1 cellular context compared by ENCODE assay signal in genomic region chr20:4967752-4968477, GRCh38.
A peak's percentile ranks its signal among the peaks of the same experiment; 100 is the strongest.
TF ChIP-seq lines count a peak whose summit lies in the region.

No MANE protein-coding gene starts in this region.

TF ChIP-seq in HepG2, 621 proteins besides CTCF, POLR2A, EP300 and RAD21 (continued from another document and continues in another):
- TF ChIP-seq, protein P1, sequence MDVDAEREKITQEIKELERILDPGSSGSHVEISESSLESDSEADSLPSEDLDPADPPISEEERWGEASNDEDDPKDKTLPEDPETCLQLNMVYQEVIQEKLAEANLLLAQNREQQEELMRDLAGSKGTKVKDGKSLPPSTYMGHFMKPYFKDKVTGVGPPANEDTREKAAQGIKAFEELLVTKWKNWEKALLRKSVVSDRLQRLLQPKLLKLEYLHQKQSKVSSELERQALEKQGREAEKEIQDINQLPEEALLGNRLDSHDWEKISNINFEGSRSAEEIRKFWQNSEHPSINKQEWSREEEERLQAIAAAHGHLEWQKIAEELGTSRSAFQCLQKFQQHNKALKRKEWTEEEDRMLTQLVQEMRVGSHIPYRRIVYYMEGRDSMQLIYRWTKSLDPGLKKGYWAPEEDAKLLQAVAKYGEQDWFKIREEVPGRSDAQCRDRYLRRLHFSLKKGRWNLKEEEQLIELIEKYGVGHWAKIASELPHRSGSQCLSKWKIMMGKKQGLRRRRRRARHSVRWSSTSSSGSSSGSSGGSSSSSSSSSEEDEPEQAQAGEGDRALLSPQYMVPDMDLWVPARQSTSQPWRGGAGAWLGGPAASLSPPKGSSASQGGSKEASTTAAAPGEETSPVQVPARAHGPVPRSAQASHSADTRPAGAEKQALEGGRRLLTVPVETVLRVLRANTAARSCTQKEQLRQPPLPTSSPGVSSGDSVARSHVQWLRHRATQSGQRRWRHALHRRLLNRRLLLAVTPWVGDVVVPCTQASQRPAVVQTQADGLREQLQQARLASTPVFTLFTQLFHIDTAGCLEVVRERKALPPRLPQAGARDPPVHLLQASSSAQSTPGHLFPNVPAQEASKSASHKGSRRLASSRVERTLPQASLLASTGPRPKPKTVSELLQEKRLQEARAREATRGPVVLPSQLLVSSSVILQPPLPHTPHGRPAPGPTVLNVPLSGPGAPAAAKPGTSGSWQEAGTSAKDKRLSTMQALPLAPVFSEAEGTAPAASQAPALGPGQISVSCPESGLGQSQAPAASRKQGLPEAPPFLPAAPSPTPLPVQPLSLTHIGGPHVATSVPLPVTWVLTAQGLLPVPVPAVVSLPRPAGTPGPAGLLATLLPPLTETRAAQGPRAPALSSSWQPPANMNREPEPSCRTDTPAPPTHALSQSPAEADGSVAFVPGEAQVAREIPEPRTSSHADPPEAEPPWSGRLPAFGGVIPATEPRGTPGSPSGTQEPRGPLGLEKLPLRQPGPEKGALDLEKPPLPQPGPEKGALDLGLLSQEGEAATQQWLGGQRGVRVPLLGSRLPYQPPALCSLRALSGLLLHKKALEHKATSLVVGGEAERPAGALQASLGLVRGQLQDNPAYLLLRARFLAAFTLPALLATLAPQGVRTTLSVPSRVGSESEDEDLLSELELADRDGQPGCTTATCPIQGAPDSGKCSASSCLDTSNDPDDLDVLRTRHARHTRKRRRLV (CRISPR knock-in tag; IDR thresholded peaks at IDR 0.05) = no peak
- no peak for TF ChIP-seq ZNF224 (CRISPR knock-in tag; IDR thresholded peaks at IDR 0.05)
- TF ChIP-seq ZNF3 (CRISPR knock-in tag; IDR thresholded peaks at IDR 0.05) = no peak
- no peak for TF ChIP-seq MAFF (IDR thresholded peaks at IDR 0.05; ENCODE audit: low read depth, low read length)
- no peak for TF ChIP-seq ZNF598 (CRISPR knock-in tag; IDR thresholded peaks at IDR 0.05; ENCODE audit: borderline replicate concordance)
- no peak for TF ChIP-seq ISL2 (CRISPR knock-in tag; IDR thresholded peaks at IDR 0.05)
- TF ChIP-seq ZBTB3 (CRISPR knock-in tag; IDR thresholded peaks at IDR 0.05; ENCODE audit: borderline replicate concordance, low read depth) = no peak
- peak; percentile 36; the same call in 1 of the 2 replicates for TF ChIP-seq TARDBP (CRISPR knock-in tag; IDR thresholded peaks at IDR 0.05)
- TF ChIP-seq, protein P2, sequence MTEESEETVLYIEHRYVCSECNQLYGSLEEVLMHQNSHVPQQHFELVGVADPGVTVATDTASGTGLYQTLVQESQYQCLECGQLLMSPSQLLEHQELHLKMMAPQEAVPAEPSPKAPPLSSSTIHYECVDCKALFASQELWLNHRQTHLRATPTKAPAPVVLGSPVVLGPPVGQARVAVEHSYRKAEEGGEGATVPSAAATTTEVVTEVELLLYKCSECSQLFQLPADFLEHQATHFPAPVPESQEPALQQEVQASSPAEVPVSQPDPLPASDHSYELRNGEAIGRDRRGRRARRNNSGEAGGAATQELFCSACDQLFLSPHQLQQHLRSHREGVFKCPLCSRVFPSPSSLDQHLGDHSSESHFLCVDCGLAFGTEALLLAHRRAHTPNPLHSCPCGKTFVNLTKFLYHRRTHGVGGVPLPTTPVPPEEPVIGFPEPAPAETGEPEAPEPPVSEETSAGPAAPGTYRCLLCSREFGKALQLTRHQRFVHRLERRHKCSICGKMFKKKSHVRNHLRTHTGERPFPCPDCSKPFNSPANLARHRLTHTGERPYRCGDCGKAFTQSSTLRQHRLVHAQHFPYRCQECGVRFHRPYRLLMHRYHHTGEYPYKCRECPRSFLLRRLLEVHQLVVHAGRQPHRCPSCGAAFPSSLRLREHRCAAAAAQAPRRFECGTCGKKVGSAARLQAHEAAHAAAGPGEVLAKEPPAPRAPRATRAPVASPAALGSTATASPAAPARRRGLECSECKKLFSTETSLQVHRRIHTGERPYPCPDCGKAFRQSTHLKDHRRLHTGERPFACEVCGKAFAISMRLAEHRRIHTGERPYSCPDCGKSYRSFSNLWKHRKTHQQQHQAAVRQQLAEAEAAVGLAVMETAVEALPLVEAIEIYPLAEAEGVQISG (CRISPR knock-in tag; IDR thresholded peaks at IDR 0.05) = peak; percentile 41
- TF ChIP-seq ZNF839 (CRISPR knock-in tag; IDR thresholded peaks at IDR 0.05; ENCODE audit: borderline replicate concordance) = no peak
- TF ChIP-seq, protein P3, sequence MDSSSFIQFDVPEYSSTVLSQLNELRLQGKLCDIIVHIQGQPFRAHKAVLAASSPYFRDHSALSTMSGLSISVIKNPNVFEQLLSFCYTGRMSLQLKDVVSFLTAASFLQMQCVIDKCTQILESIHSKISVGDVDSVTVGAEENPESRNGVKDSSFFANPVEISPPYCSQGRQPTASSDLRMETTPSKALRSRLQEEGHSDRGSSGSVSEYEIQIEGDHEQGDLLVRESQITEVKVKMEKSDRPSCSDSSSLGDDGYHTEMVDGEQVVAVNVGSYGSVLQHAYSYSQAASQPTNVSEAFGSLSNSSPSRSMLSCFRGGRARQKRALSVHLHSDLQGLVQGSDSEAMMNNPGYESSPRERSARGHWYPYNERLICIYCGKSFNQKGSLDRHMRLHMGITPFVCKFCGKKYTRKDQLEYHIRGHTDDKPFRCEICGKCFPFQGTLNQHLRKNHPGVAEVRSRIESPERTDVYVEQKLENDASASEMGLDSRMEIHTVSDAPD (CRISPR knock-in tag; IDR thresholded peaks at IDR 0.05) = no peak
- no peak for TF ChIP-seq ZBTB40 (IDR thresholded peaks at IDR 0.05)
- TF ChIP-seq ZBTB40 (CRISPR knock-in tag; IDR thresholded peaks at IDR 0.05) = no peak
- TF ChIP-seq, protein P4, sequence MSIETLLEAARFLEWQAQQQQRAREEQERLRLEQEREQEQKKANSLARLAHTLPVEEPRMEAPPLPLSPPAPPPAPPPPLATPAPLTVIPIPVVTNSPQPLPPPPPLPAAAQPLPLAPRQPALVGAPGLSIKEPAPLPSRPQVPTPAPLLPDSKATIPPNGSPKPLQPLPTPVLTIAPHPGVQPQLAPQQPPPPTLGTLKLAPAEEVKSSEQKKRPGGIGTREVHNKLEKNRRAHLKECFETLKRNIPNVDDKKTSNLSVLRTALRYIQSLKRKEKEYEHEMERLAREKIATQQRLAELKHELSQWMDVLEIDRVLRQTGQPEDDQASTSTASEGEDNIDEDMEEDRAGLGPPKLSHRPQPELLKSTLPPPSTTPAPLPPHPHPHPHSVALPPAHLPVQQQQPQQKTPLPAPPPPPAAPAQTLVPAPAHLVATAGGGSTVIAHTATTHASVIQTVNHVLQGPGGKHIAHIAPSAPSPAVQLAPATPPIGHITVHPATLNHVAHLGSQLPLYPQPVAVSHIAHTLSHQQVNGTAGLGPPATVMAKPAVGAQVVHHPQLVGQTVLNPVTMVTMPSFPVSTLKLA (IDR thresholded peaks at IDR 0.05) = no peak
- TF ChIP-seq STAG1 (CRISPR knock-in tag; IDR thresholded peaks at IDR 0.05) = no peak
- TF ChIP-seq HMG20A (CRISPR knock-in tag; IDR thresholded peaks at IDR 0.05; ENCODE audit: borderline replicate concordance) = no peak
- no peak for TF ChIP-seq ZNF850 (CRISPR knock-in tag; conservative IDR thresholded peaks at IDR 0.05)
- no peak for TF ChIP-seq SRY (CRISPR knock-in tag; IDR thresholded peaks at IDR 0.05)
- TF ChIP-seq SMARCC2 (IDR thresholded peaks at IDR 0.05) = no peak
- no peak for TF ChIP-seq KDM6A (CRISPR knock-in tag; IDR thresholded peaks at IDR 0.05; ENCODE audit: low read depth)
- no peak for TF ChIP-seq PHB2 (IDR thresholded peaks at IDR 0.05; ENCODE audit: partially characterized antibody)
- TF ChIP-seq POGZ (CRISPR knock-in tag; IDR thresholded peaks at IDR 0.05) = peak; percentile 39; the same call in 1 of the 2 replicates
- no peak for TF ChIP-seq MXD1 (CRISPR knock-in tag; IDR thresholded peaks at IDR 0.05)
- TF ChIP-seq NKX3-1 (CRISPR knock-in tag; IDR thresholded peaks at IDR 0.05) = no peak
- TF ChIP-seq MAF1 (CRISPR knock-in tag; IDR thresholded peaks at IDR 0.05; ENCODE audit: borderline replicate concordance) = no peak
- TF ChIP-seq MEIS2 (CRISPR knock-in tag; IDR thresholded peaks at IDR 0.05) = 0 out of 2 replicates have a peak, but pooled peaks have one; percentile 8
- no peak for TF ChIP-seq STAT5B (CRISPR knock-in tag; IDR thresholded peaks at IDR 0.05)
- no peak for TF ChIP-seq ZNF460 (CRISPR knock-in tag; IDR thresholded peaks at IDR 0.05; ENCODE audit: borderline replicate concordance)
- no peak for TF ChIP-seq ZBTB1 (CRISPR knock-in tag; IDR thresholded peaks at IDR 0.05; ENCODE audit: borderline replicate concordance)
- no peak for TF ChIP-seq RFX3 (CRISPR knock-in tag; IDR thresholded peaks at IDR 0.05)
- no peak for TF ChIP-seq MZF1 (CRISPR knock-in tag; IDR thresholded peaks at IDR 0.05; ENCODE audit: borderline replicate concordance)
- no peak for TF ChIP-seq IKZF5 (CRISPR knock-in tag; IDR thresholded peaks at IDR 0.05)
- TF ChIP-seq CREM (IDR thresholded peaks at IDR 0.05) = no peak
- no peak for TF ChIP-seq CREM (CRISPR knock-in tag; IDR thresholded peaks at IDR 0.05)
- no peak for TF ChIP-seq CCAR2 (optimal IDR thresholded peaks at IDR 0.05; ENCODE audit: low read depth, low read length)
- TF ChIP-seq, protein P5, sequence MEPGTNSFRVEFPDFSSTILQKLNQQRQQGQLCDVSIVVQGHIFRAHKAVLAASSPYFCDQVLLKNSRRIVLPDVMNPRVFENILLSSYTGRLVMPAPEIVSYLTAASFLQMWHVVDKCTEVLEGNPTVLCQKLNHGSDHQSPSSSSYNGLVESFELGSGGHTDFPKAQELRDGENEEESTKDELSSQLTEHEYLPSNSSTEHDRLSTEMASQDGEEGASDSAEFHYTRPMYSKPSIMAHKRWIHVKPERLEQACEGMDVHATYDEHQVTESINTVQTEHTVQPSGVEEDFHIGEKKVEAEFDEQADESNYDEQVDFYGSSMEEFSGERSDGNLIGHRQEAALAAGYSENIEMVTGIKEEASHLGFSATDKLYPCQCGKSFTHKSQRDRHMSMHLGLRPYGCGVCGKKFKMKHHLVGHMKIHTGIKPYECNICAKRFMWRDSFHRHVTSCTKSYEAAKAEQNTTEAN (CRISPR knock-in tag; conservative IDR thresholded peaks at IDR 0.05) = no peak
- no peak for TF ChIP-seq EHMT2 (IDR thresholded peaks at IDR 0.05; ENCODE audit: borderline replicate concordance, low read depth, low read length)
- TF ChIP-seq WIZ (CRISPR knock-in tag; IDR thresholded peaks at IDR 0.05) = no peak
- no peak for TF ChIP-seq RBM39 (IDR thresholded peaks at IDR 0.05; ENCODE audit: low read depth, low read length, poor library complexity, severe bottlenecking)
- no peak for TF ChIP-seq TBP (CRISPR knock-in tag; IDR thresholded peaks at IDR 0.05)
- TF ChIP-seq MTA1 (CRISPR knock-in tag; IDR thresholded peaks at IDR 0.05; ENCODE audit: borderline replicate concordance) = no peak
- no peak for TF ChIP-seq MEIS1 (CRISPR knock-in tag; IDR thresholded peaks at IDR 0.05; ENCODE audit: borderline replicate concordance)
